Comparison of ENCODE assay signal across 15 cellular contexts in genomic region chr16:53904533-53904932, GRCh38.
"Had no signal": no experiment of that assay in that cellular context is flagged by ENCODE, and none has a peak within 500 bp of the region (broad histone marks: within the 10 kb centered on the region; RNA-seq: fewer than 3 reads in every experiment).

No MANE protein-coding gene starts in this region.

- H3K27ac ChIP-seq: body of pancreas, epithelial cell of prostate, gastrocnemius medialis, heart right ventricle, skin epidermis had no signal

- DNase-seq: activated CD4-positive, alpha-beta memory T cell treated with anti-CD3 and anti-CD28 coated beads, Interleukin-2, amount 10 ng/mL, durations not matched to agents 7 days and 5 days; activated CD4-positive, alpha-beta T cell treated with anti-CD3 and anti-CD28 coated beads for 36 hours; activated effector memory CD4-positive, alpha-beta T cell treated with anti-CD3 and anti-CD28 coated beads, Interleukin-2, amount 50 U/mL, for 16 hours; activated T-cell treated with anti-CD3 and anti-CD28 coated beads, Interleukin-2, amount 50 U/mL, for 4 hours; body of pancreas; effector memory CD8-positive, alpha-beta T cell; gastrocnemius medialis; heart right ventricle; posterior cingulate gyrus; right cardiac atrium; stimulated activated naive CD8-positive, alpha-beta T cell treated with anti-CD3 and anti-CD28 coated beads, Interleukin-15, Interleukin-2, amounts not matched to agents 100 U/mL and 50 U/mL, for 24 hours; T-helper 17 cell had no signal

- H3K36me3 ChIP-seq: gastrocnemius medialis had no signal

- H3K4me3 ChIP-seq: body of pancreas, gastrocnemius medialis, heart right ventricle, skin epidermis had no signal

- H3K9me3 ChIP-seq: body of pancreas, gastrocnemius medialis had no signal

- ATAC-seq: activated T-cell treated with anti-CD3 and anti-CD28 coated beads, Interleukin-2, amount 50 U/mL, for 4 hours; body of pancreas; effector memory CD8-positive, alpha-beta T cell; gastrocnemius medialis; natural killer cell treated with Interleukin-12 subunit alpha and Interleukin-12 subunit beta and Interleukin-15 and Interleukin-18, amount 100 ng/mL, for 72 hours; right cardiac atrium; stimulated activated naive CD8-positive, alpha-beta T cell treated with anti-CD3 and anti-CD28 coated beads, Interleukin-15, Interleukin-2, amounts not matched to agents 100 U/mL and 50 U/mL, for 24 hours; T-helper 17 cell had no signal

- H3K27me3 ChIP-seq: body of pancreas, gastrocnemius medialis, heart right ventricle had no signal
